In the genomic region with DNA sequence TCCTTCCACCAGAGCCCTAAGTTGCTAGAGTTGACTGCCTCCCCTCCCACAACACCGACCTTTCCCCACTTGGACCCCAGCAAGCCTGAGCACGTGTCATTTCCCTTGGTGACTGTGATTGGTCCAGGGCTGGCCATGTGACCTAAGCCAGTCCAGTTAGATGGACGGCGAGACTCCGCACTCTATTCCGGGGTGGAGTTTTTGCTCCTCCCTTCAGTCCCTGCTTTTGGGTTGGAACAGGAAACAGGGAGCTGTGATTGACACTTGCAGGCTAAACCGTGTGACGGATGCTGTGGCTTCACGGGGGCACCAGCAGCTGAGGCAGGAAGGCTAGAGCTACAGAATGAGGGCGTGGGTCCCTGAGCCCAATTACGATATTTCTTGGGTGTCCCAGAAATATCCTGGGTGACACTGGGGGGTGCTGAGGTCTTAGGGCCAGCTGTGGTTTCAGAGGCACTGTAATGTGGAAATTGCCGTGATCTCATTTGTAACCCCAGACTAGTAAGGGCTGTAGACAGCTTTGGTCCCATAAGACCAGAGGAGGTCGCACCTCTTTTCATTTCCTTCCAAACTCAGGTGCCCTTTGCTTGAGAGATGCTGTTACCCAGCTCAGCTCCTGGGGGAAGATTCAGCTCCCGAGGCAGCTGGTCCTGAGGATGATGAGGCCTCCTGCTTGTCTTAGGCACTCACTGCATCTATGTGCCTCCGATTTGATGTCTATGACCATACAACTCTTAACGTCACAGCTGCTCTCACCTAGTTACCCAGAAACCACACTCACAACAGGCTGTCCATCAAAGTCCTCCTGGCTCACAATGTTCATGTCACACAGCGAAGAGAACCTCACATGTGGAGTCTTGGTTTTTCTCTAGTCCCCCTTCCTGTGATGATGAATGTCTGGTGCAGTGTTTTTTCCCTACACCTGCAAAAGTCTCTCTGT, we compare ENCODE assay signal across 25 cellular contexts.
DNase-seq lines count a peak whose midpoint lies in the region; ATAC-seq, FAIRE-seq and TF ChIP-seq lines count a peak whose summit lies in the region.
"Had no signal": no experiment of that assay in that cellular context is flagged by ENCODE, and none has a peak within 500 bp of the region (broad histone marks: within the 10 kb centered on the region; RNA-seq: fewer than 3 reads in every experiment).

No MANE protein-coding gene starts in this region.

- H3K27ac Mint-ChIP-seq in stimulated activated effector memory CD8-positive, alpha-beta T cell treated with anti-CD3 and anti-CD28 coated beads, Interleukin-12 subunit alpha, Interleukin-12 subunit beta, amount 100 ng/mL, for 72 hours: peak overlapping the region; percentile 67
- H3K27ac Mint-ChIP-seq: activated naive CD8-positive, alpha-beta T cell treated with anti-CD3 and anti-CD28 coated beads for 36 hours; activated T-helper 17 cell treated with anti-CD3 and anti-CD28 coated beads, Interleukin-2, amount 50 U/mL, for 72 hours had no signal

- H3K9me3 ChIP-seq in Loucy (ENCODE audit: insufficient read depth, low read depth, low read length): no peaks in the 10 kb centered on the region
- no peaks in the 10 kb centered on the region for H3K9me3 ChIP-seq in stomach
- H3K9me3 ChIP-seq: esophagus squamous epithelium, heart right ventricle had no signal

- WGBS in stomach, 5 donors: 72 to 82% (median 75%) methylated on average over 16 to 17 of the region's 17 CpGs

- intact Hi-C loops in stomach (cut with DNase I; ENCODE audit: low total_unique reads): no loop called here

- H3F3A ChIP-seq in Loucy (ENCODE audit: low read depth): no peaks in the 10 kb centered on the region

- H3K36me3 ChIP-seq in Loucy (ENCODE audit: insufficient read depth, low read length): no peaks in the 10 kb centered on the region
- no peaks in the 10 kb centered on the region for H3K36me3 ChIP-seq in bronchial epithelial cell (ENCODE audit: control insufficient read depth, insufficient read depth, low read length)
- H3K36me3 ChIP-seq in stomach: no peaks in the 10 kb centered on the region
- H3K36me3 ChIP-seq: esophagus squamous epithelium, heart right ventricle had no signal

- peak overlapping the region; percentile 8 for H3K4me2 ChIP-seq in Loucy (ENCODE audit: low read depth, low read length, poor library complexity, severe bottlenecking)

- no peaks in the 10 kb centered on the region for H3K9me2 ChIP-seq in Loucy (replicated peaks; ENCODE audit: low read depth, low read length)

- H3K27ac ChIP-seq in stomach: no peak overlapping the region
- H3K27ac ChIP-seq: 22Rv1, esophagus squamous epithelium, heart right ventricle, parathyroid adenoma had no signal

- peak overlapping the region; percentile 20 for H3K4me3 ChIP-seq in Loucy (ENCODE audit: low read length, poor library complexity, severe bottlenecking)
- H3K4me3 ChIP-seq in bronchial epithelial cell (ENCODE audit: low read depth, low read length): no peak overlapping the region
- no peak overlapping the region for H3K4me3 ChIP-seq in stomach
- H3K4me3 ChIP-seq: esophagus squamous epithelium, heart right ventricle had no signal

- H3K4me1 ChIP-seq in Loucy (ENCODE audit: insufficient read depth, low read length, poor library complexity, severe bottlenecking) (no peaks in the 10 kb centered on the region), stomach (no peaks in the 10 kb centered on the region)
- H3K4me1 ChIP-seq: esophagus squamous epithelium, heart right ventricle, parathyroid adenoma had no signal

- peak; percentile 81 for FAIRE-seq in bronchial epithelial cell (lab: Jason Lieb, UNC)
- FAIRE-seq: GM19239, H54, RCC 7860 had no signal

- no peak for TF ChIP-seq POLR2A in stomach (IDR thresholded peaks at IDR 0.05)

- peak overlapping the region; percentile 26 for H3K4me3 Mint-ChIP-seq in stimulated activated effector memory CD8-positive, alpha-beta T cell treated with anti-CD3 and anti-CD28 coated beads, Interleukin-12 subunit alpha, Interleukin-12 subunit beta, amount 100 ng/mL, for 72 hours
- H3K4me3 Mint-ChIP-seq: activated naive CD8-positive, alpha-beta T cell treated with anti-CD3 and anti-CD28 coated beads for 36 hours; activated T-helper 17 cell treated with anti-CD3 and anti-CD28 coated beads, Interleukin-2, amount 50 U/mL, for 72 hours; neural crest cell had no signal

- H3K9me3 Mint-ChIP-seq in stimulated activated effector memory CD8-positive, alpha-beta T cell treated with anti-CD3 and anti-CD28 coated beads, Interleukin-12 subunit alpha, Interleukin-12 subunit beta, amount 100 ng/mL, for 72 hours: no peaks in the 10 kb centered on the region
- H3K9me3 Mint-ChIP-seq: activated naive CD8-positive, alpha-beta T cell treated with anti-CD3 and anti-CD28 coated beads for 36 hours; neural crest cell had no signal

- peak; percentile 45 for DNase-seq in NCI-H82 (lab: John Stamatoyannopoulos, UW)
- DNase-seq in NCI-H82 treated with DMSO at 0.1 percent for 48 hours (lab: John Stamatoyannopoulos, UW; ENCODE audit: unreplicated experiment): no peak
- DNase-seq in bronchial epithelial cell (ENCODE audit: low read depth): no peak
- peak in 1 of 2 donors; percentile 49 for DNase-seq in stimulated activated effector memory CD8-positive, alpha-beta T cell treated with anti-CD3 and anti-CD28 coated beads, Interleukin-12 subunit alpha, Interleukin-12 subunit beta, amount 100 ng/mL, for 72 hours (ENCODE audit: low spot score in 2 of 2)
- no peak for DNase-seq in stomach
- DNase-seq in DMS79 treated with DMSO at 0.1 percent for 48 hours (lab: John Stamatoyannopoulos, UW): no peak
- DNase-seq: activated CD4-positive, alpha-beta T cell treated with anti-CD3 and anti-CD28 coated beads, Interleukin-2, amount 50 U/mL, for 48 hours; activated naive CD8-positive, alpha-beta T cell treated with anti-CD3 and anti-CD28 coated beads for 36 hours; esophagus squamous epithelium; foreskin melanocyte; heart right ventricle; left cardiac atrium; mammary epithelial cell; NCI-H1105; NCI-H187 treated with DMSO at 0.1 percent for 48 hours; NCI-H526 had no signal

- no peak for TF ChIP-seq EP300 in stomach (IDR thresholded peaks at IDR 0.05)

- no peaks in the 10 kb centered on the region for H3K27me3 ChIP-seq in Loucy (ENCODE audit: insufficient read depth, low read length, poor library complexity, severe bottlenecking)
- H3K27me3 ChIP-seq in bronchial epithelial cell (ENCODE audit: control insufficient read depth, insufficient read depth, low read length): no peaks in the 10 kb centered on the region
- peaks cover 0 to 8% (median 0%) of the 10 kb centered on the region in 3 donors for H3K27me3 ChIP-seq in stomach
- H3K27me3 ChIP-seq: esophagus squamous epithelium had no signal

- peak overlapping the region; percentile 33; the same call in 1 of the 2 replicates for H2AFZ ChIP-seq in Loucy (ENCODE audit: low read length)
- H2AFZ ChIP-seq: parathyroid adenoma had no signal

- no peaks in the 10 kb centered on the region for H3K79me2 ChIP-seq in Loucy (ENCODE audit: insufficient read depth, low read length)
- H3K79me2 ChIP-seq: parathyroid adenoma had no signal

- no peak overlapping the region for H3K9ac ChIP-seq in Loucy (ENCODE audit: low read depth, low read length, poor library complexity, severe bottlenecking)
- H3K9ac ChIP-seq: parathyroid adenoma had no signal

- peaks cover 15% of the 10 kb centered on the region for H3K4me1 Mint-ChIP-seq in stimulated activated effector memory CD8-positive, alpha-beta T cell treated with anti-CD3 and anti-CD28 coated beads, Interleukin-12 subunit alpha, Interleukin-12 subunit beta, amount 100 ng/mL, for 72 hours
- H3K4me1 Mint-ChIP-seq: activated naive CD8-positive, alpha-beta T cell treated with anti-CD3 and anti-CD28 coated beads for 36 hours; activated T-helper 17 cell treated with anti-CD3 and anti-CD28 coated beads, Interleukin-2, amount 50 U/mL, for 72 hours; neural crest cell had no signal

- H4K20me1 ChIP-seq in Loucy (ENCODE audit: insufficient read depth, low read length, poor library complexity, severe bottlenecking): no peaks in the 10 kb centered on the region

- ATAC-seq in stimulated activated effector memory CD8-positive, alpha-beta T cell treated with anti-CD3 and anti-CD28 coated beads, Interleukin-12 subunit alpha, Interleukin-12 subunit beta, amount 100 ng/mL, for 72 hours: peak; percentile 53
- ATAC-seq in GM18517 (IDR thresholded peaks at IDR 0.05; ENCODE audit: unreplicated experiment): no peak
- ATAC-seq: activated T-helper 17 cell treated with anti-CD3 and anti-CD28 coated beads, Interleukin-2, amount 50 U/mL, for 72 hours; heart right ventricle; left cardiac atrium had no signal

- no peaks in the 10 kb centered on the region for H3K36me3 Mint-ChIP-seq in stimulated activated effector memory CD8-positive, alpha-beta T cell treated with anti-CD3 and anti-CD28 coated beads, Interleukin-12 subunit alpha, Interleukin-12 subunit beta, amount 100 ng/mL, for 72 hours
- H3K36me3 Mint-ChIP-seq: activated naive CD8-positive, alpha-beta T cell treated with anti-CD3 and anti-CD28 coated beads for 36 hours had no signal

- TF ChIP-seq CTCF in Loucy (conservative IDR thresholded peaks at IDR 0.05; ENCODE audit: low read length) (0 out of 2 replicates have a peak, but pooled peaks have one; percentile 23), bronchial epithelial cell (IDR thresholded peaks at IDR 0.05; ENCODE audit: insufficient read depth, low read length, severe bottlenecking) (no peak), stomach (IDR thresholded peaks at IDR 0.05) (no peak)
